ENCODE assay signal across 9 cellular contexts in the genomic region with DNA sequence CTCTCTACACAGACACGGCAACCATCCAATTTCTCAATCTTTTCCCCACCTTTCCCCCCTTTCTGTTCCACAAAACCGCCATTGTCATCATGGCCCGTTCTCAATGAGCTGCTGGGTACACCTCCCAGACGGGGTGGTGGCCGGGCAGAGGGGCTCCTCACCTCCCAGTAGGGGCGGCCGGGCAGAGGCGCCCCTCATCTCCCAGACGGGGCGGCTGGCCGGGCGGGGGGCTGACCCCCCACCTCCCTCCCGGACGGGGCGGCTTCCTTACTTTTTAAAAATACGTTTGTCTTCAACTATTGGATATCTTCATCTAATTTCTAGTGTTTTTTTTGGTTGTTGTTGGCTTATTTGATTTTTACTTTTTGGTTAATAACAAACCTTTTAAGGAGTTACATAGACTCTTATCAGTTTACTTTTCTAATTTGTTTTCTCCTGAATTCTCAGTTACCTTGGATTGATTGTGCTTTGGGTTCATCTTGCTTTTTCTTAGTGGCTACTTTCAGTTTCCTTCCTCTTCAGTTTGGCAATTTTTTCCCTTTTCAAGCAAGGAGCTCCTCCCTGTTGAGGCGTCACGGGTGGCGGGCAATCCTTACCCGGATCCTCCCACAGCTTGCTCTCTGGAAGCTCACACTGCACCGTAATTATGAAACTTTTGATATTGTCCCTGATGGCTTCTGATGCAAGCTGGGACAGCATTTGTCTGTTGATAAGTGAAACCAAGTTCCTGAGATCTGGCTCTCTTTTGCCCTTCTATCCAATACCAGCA. TPM values are rescaled to one million over a fixed set of nuclear protein-coding genes. Genes with fewer than 3 reads are reported as not detected.
DNase-seq lines count a peak whose midpoint lies in the region; ATAC-seq and TF ChIP-seq lines count a peak whose summit lies in the region.
"Not testable (repeated sequence)": the region's sequence is repeated elsewhere in the genome, so short reads cannot be mapped to it uniquely, and the experiment has no call there.
"Had no signal": no experiment of that assay in that cellular context is flagged by ENCODE, and none has a peak within 500 bp of the region (broad histone marks: within the 10 kb centered on the region; RNA-seq: fewer than 3 reads in every experiment).

No MANE protein-coding gene starts in this region.

- H3K9me3 Mint-ChIP-seq in activated CD4-positive, alpha-beta T cell treated with anti-CD3 and anti-CD28 coated beads, Interleukin-2, amount 10 ng/mL, durations not matched to agents 24 days and 14 days = not testable (repeated sequence)

- H3K4me2 ChIP-seq in BLaER1 treated with 17β-estradiol and CSF1 and Interleukin-3, amounts not matched to agents 10 nM and 100 nM = peak overlapping the region in 6 of 11 experiments; percentile 15 to 66 (median 32); a peak in 11 of 22 replicates

- TF ChIP-seq POLR2A in tibial nerve (IDR thresholded peaks at IDR 0.05) = not testable (repeated sequence)

- H3K27ac Mint-ChIP-seq in activated CD4-positive, alpha-beta T cell treated with anti-CD3 and anti-CD28 coated beads, Interleukin-2, amount 10 ng/mL, durations not matched to agents 24 days and 14 days = peak overlapping the region; percentile 89

- 0 out of 20 replicates have a peak overlapping the region, but pooled peaks of 1 of the 10 experiments have one; percentile 2 for H3K4me3 ChIP-seq in BLaER1 treated with 17β-estradiol and CSF1 and Interleukin-3, amounts not matched to agents 10 nM and 100 nM
- peak overlapping the region; percentile 56 for H3K4me3 ChIP-seq in adipocyte (ENCODE audit: low read length)
- H3K4me3 ChIP-seq in lung, tibial nerve: not testable (repeated sequence)

- H3K27me3 ChIP-seq in BLaER1 treated with 17β-estradiol and CSF1 and Interleukin-3, amounts not matched to agents 10 nM and 100 nM; adipocyte (replicated peaks; ENCODE audit: control insufficient read depth, insufficient read depth, low read length); lung (ENCODE audit: control insufficient read depth, insufficient read depth); tibial nerve: not testable (repeated sequence)

- H3K4me1 Mint-ChIP-seq in activated CD4-positive, alpha-beta T cell treated with anti-CD3 and anti-CD28 coated beads, Interleukin-2, amount 10 ng/mL, durations not matched to agents 24 days and 14 days = peaks cover 36% of the 10 kb centered on the region

- not testable (repeated sequence) for TF ChIP-seq CTCF in lung (IDR thresholded peaks at IDR 0.05; ENCODE audit: control extremely low read depth, extremely low read depth); tibial nerve (IDR thresholded peaks at IDR 0.05)

- peaks cover 0 to 49% (median 32%) of the 10 kb centered on the region in 11 experiments; a peak in 18 of 22 replicates for H3K36me3 ChIP-seq in BLaER1 treated with 17β-estradiol and CSF1 and Interleukin-3, amounts not matched to agents 10 nM and 100 nM
- not testable (repeated sequence) for H3K36me3 ChIP-seq in adipocyte (ENCODE audit: control insufficient read depth, insufficient read depth, low read length, severe bottlenecking); lung (ENCODE audit: control insufficient read depth in 2 of 2, insufficient read depth in 2 of 2, low read length in 2 of 2); tibial nerve

- ATAC-seq in lung (ENCODE audit: insufficient read depth, low FRiP score) (peak; percentile 42), sciatic nerve (peak; percentile 94)

- peak overlapping the region; percentile 70 for H3K4me3 Mint-ChIP-seq in activated CD4-positive, alpha-beta T cell treated with anti-CD3 and anti-CD28 coated beads, Interleukin-2, amount 10 ng/mL, durations not matched to agents 24 days and 14 days

- DNase-seq in MV-4-11 (lab: John Stamatoyannopoulos, UW) = peak; percentile 80
- DNase-seq in activated CD4-positive, alpha-beta T cell treated with anti-CD3 and anti-CD28 coated beads, Interleukin-2, amount 10 ng/mL, durations not matched to agents 24 days and 14 days = peak; percentile 74
- not testable (repeated sequence) for DNase-seq in adipocyte (ENCODE audit: low read depth)
- DNase-seq in globus pallidus (ENCODE audit: low spot score) = peak; percentile 32
- peak; percentile 59 for DNase-seq in lung (ENCODE audit: low spot score)
- peak; percentile 83 for DNase-seq in sciatic nerve (ENCODE audit: low spot score)
- DNase-seq in tibial nerve (ENCODE audit: low spot score in 2 of 2) = peak; percentile 71 to 75

- H3K9me3 ChIP-seq in BLaER1 treated with 17β-estradiol and CSF1 and Interleukin-3, amounts not matched to agents 10 nM and 100 nM (replicated peaks in 1 of 11) = peaks cover 0 to 36% (median 32%) of the 10 kb centered on the region in 11 experiments; a peak in 19 of 22 replicates
- H3K9me3 ChIP-seq in adipocyte (ENCODE audit: control insufficient read depth, low read length); lung (ENCODE audit: control insufficient read depth in 2 of 2, insufficient read depth in 1 of 2, low read length in 1 of 2); tibial nerve: not testable (repeated sequence)

- intact Hi-C loops in activated CD4-positive, alpha-beta T cell treated with anti-CD3 and anti-CD28 coated beads, Interleukin-2, amount 10 ng/mL, durations not matched to agents 24 days and 14 days (cut with micrococcal nuclease) = loop anchor here (10.0 kb wide), 1 partner anchor 1025 kb away; the partner anchor contains the start of gene NOP58
- intact Hi-C loops in sciatic nerve (cut with DNase I) = loop anchor here (10.0 kb wide), 1 partner anchor 125 kb away; no protein-coding TSS in a partner anchor

- H3K36me3 Mint-ChIP-seq in activated CD4-positive, alpha-beta T cell treated with anti-CD3 and anti-CD28 coated beads, Interleukin-2, amount 10 ng/mL, durations not matched to agents 24 days and 14 days (ENCODE audit: low read depth) = peaks cover 46% of the 10 kb centered on the region

- not testable (repeated sequence) for H4K20me1 ChIP-seq in BLaER1 treated with 17β-estradiol and CSF1 and Interleukin-3, amounts not matched to agents 10 nM and 100 nM

- 66 to 80% methylated on average over 20 to 21 of the region's 21 CpGs for WGBS in lung, 2 donors
- WGBS in tibial nerve, 2 donors = 80 to 88% methylated on average over 21 of the region's 21 CpGs

- peak overlapping the region in 6 of 11 experiments; percentile 1 to 41 (median 21); a peak in 6 of 22 replicates for H3K27ac ChIP-seq in BLaER1 treated with 17β-estradiol and CSF1 and Interleukin-3, amounts not matched to agents 10 nM and 100 nM
- peak overlapping the region in 1 of 2 donors; percentile 74 for H3K27ac ChIP-seq in lung (ENCODE audit: low read depth in 1 of 2, low read length in 1 of 2)
- H3K27ac ChIP-seq in tibial nerve = peak overlapping the region; percentile 1 to 75 (median 64)

- not testable (repeated sequence) for H3K9ac ChIP-seq in BLaER1 treated with 17β-estradiol and CSF1 and Interleukin-3, amounts not matched to agents 10 nM and 100 nM
- H3K9ac ChIP-seq in adipocyte (ENCODE audit: low read length) = peak overlapping the region; percentile 57

- peaks cover 39 to 83% (median 62%) of the 10 kb centered on the region in 10 experiments for H3K4me1 ChIP-seq in BLaER1 treated with 17β-estradiol and CSF1 and Interleukin-3, amounts not matched to agents 10 nM and 100 nM
- H3K4me1 ChIP-seq in adipocyte (ENCODE audit: control insufficient read depth, insufficient read depth, low read length) (peaks cover 34% of the 10 kb centered on the region), tibial nerve (peaks cover 0 to 41% (median 7%) of the 10 kb centered on the region in 4 donors)
- H3K4me1 ChIP-seq in lung (ENCODE audit: control insufficient read depth in 2 of 2, insufficient read depth in 2 of 2, low read length in 2 of 2) = not testable (repeated sequence)

- TF ChIP-seq EP300 in tibial nerve (IDR thresholded peaks at IDR 0.05) = peak in 1 of 2 donors; percentile 68

- H3K27me3 Mint-ChIP-seq in activated CD4-positive, alpha-beta T cell treated with anti-CD3 and anti-CD28 coated beads, Interleukin-2, amount 10 ng/mL, durations not matched to agents 24 days and 14 days = not testable (repeated sequence)

RNA-seq across cellular contexts. Expression of gene CASP8, which starts 21.0 kb away (rescaled TPM):
- 38.2 and 39.8 TPM in 2 replicates for total RNA-seq in activated CD4-positive, alpha-beta T cell treated with anti-CD3 and anti-CD28 coated beads, Interleukin-2, amount 10 ng/mL, durations not matched to agents 24 days and 14 days
- total RNA-seq in lung = 10 to 100 TPM; 23.4 to 32.3 TPM
- 10 to 100 TPM; 18.2 to 23.6 TPM for polyA plus RNA-seq in lung
- total RNA-seq in sciatic nerve = 12.1 TPM
- total RNA-seq in tibial nerve = 10 to 100 TPM; 12.4 to 71.7 (median 15.6) TPM
- polyA plus RNA-seq: neural cell had no signal

RNA-seq across cellular contexts. Expression of gene CASP10, which starts 56.4 kb away (rescaled TPM):
- 12.7 and 13.1 TPM in 2 replicates for total RNA-seq in activated CD4-positive, alpha-beta T cell treated with anti-CD3 and anti-CD28 coated beads, Interleukin-2, amount 10 ng/mL, durations not matched to agents 24 days and 14 days
- total RNA-seq in lung = 10 to 100 TPM; 24.3 to 74.4 TPM
- 1 to 10 TPM; 8.9 to 9.1 TPM for polyA plus RNA-seq in lung
- total RNA-seq in sciatic nerve = 14.3 TPM
- total RNA-seq in tibial nerve = 10 to 100 TPM in 2 of 4 donors, 1 to 10 TPM in 2; 6.1 to 21.4 (median 11.2) TPM
- polyA plus RNA-seq: neural cell had no signal
